ENCODE assay signal across 14 cellular contexts in the genomic region with DNA sequence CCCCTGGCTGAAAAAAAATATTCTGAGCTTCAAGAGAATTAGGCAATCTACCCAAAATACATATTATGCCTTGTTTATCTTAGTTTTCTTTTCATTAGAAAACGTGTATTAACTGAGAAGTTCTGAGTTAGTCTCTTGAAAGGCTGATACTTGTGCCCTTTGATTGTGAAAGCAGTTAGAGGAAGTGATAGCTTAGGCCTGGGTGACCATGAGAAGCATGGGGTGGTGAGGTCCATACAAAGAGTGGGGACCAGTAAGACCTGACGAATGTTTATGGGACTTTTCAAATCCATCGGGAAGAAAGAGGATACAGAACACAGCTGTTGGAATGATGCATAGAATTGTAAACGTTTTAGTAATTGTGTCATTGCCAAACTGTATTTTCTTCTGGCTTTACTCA.
DNase-seq lines count a peak whose midpoint lies in the region; ATAC-seq and TF ChIP-seq lines count a peak whose summit lies in the region.
"Had no signal": no experiment of that assay in that cellular context is flagged by ENCODE, and none has a peak within 500 bp of the region (broad histone marks: within the 10 kb centered on the region; RNA-seq: fewer than 3 reads in every experiment).

No MANE protein-coding gene starts in this region.

- H3K27ac Mint-ChIP-seq in WTC11: no peak overlapping the region
- H3K27ac Mint-ChIP-seq: HFFc6 had no signal

- H3K4me3 ChIP-seq in skeletal muscle cell (ENCODE audit: low read depth, low read length): no peak overlapping the region
- H3K4me3 ChIP-seq: SK-N-MC had no signal

- POLR2A ChIA-PET in WTC11 (lab: Charles Lee): no interaction called here

- H3K36me3 Mint-ChIP-seq in WTC11: no peaks in the 10 kb centered on the region

- TF ChIP-seq CTCF in WTC11 (IDR thresholded peaks at IDR 0.05): no peak

- no peaks in the 10 kb centered on the region for H3K27me3 Mint-ChIP-seq in WTC11 (ENCODE audit: low read depth)

- peak; percentile 14 for DNase-seq in skeletal muscle cell (ENCODE audit: low read depth)
- DNase-seq in NCI-H1105 (lab: John Stamatoyannopoulos, UW): no peak
- DNase-seq in WTC11 (ENCODE audit: low spot score): no peak
- DNase-seq in NCI-H446 (lab: John Stamatoyannopoulos, UW): no peak
- DNase-seq in NCI-H1694 treated with DMSO at 0.1 percent for 48 hours (lab: John Stamatoyannopoulos, UW): no peak
- DNase-seq: DND-41; HFFc6; midbrain; NCI-H1930; stimulated activated CD4-positive, alpha-beta T cell treated with anti-CD3 and anti-CD28 coated beads, Interleukin-15, amount 100 ng/mL, for 24 hours had no signal

- CTCF ChIA-PET in WTC11 (lab: Charles Lee): no interaction called here

- H3K4me1 Mint-ChIP-seq in WTC11: peaks cover 12% of the 10 kb centered on the region

- no peak overlapping the region for H3K4me3 Mint-ChIP-seq in WTC11
- H3K4me3 Mint-ChIP-seq: HFFc6 had no signal

- ATAC-seq in GM19035 (IDR thresholded peaks at IDR 0.05; ENCODE audit: unreplicated experiment): peak; percentile 84
- ATAC-seq in HG02588 (IDR thresholded peaks at IDR 0.05; ENCODE audit: unreplicated experiment): peak; percentile 78
- peak; percentile 62 for ATAC-seq in HG03457 (IDR thresholded peaks at IDR 0.05; ENCODE audit: unreplicated experiment)
- no peak for ATAC-seq in WTC11

- no peaks in the 10 kb centered on the region for H3K9me3 Mint-ChIP-seq in WTC11
- H3K9me3 Mint-ChIP-seq: HFFc6 had no signal

TF ChIP-seq in WTC11, 78 proteins besides CTCF, POLR2A, EP300 and RAD21 (continues in another document):
- TF ChIP-seq ESRRA (CRISPR knock-in tag; IDR thresholded peaks at IDR 0.05; ENCODE audit: borderline replicate concordance) (no peak), ZNF232 (CRISPR knock-in tag; IDR thresholded peaks at IDR 0.05) (no peak), SMAD4 (CRISPR knock-in tag; IDR thresholded peaks at IDR 0.05) (no peak), TEAD4 (CRISPR knock-in tag; IDR thresholded peaks at IDR 0.05) (no peak), GTF2I (CRISPR knock-in tag; conservative IDR thresholded peaks at IDR 0.05) (no peak), ATF1 (CRISPR knock-in tag; IDR thresholded peaks at IDR 0.05) (no peak)
- TF ChIP-seq, protein P1, sequence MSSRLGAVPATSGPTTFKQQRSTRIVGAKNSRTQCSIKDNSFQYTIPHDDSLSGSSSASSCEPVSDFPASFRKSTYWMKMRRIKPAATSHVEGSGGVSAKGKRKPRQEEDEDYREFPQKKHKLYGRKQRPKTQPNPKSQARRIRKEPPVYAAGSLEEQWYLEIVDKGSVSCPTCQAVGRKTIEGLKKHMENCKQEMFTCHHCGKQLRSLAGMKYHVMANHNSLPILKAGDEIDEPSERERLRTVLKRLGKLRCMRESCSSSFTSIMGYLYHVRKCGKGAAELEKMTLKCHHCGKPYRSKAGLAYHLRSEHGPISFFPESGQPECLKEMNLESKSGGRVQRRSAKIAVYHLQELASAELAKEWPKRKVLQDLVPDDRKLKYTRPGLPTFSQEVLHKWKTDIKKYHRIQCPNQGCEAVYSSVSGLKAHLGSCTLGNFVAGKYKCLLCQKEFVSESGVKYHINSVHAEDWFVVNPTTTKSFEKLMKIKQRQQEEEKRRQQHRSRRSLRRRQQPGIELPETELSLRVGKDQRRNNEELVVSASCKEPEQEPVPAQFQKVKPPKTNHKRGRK (CRISPR knock-in tag; IDR thresholded peaks at IDR 0.05; ENCODE audit: borderline replicate concordance): no peak
- TF ChIP-seq, protein P2, sequence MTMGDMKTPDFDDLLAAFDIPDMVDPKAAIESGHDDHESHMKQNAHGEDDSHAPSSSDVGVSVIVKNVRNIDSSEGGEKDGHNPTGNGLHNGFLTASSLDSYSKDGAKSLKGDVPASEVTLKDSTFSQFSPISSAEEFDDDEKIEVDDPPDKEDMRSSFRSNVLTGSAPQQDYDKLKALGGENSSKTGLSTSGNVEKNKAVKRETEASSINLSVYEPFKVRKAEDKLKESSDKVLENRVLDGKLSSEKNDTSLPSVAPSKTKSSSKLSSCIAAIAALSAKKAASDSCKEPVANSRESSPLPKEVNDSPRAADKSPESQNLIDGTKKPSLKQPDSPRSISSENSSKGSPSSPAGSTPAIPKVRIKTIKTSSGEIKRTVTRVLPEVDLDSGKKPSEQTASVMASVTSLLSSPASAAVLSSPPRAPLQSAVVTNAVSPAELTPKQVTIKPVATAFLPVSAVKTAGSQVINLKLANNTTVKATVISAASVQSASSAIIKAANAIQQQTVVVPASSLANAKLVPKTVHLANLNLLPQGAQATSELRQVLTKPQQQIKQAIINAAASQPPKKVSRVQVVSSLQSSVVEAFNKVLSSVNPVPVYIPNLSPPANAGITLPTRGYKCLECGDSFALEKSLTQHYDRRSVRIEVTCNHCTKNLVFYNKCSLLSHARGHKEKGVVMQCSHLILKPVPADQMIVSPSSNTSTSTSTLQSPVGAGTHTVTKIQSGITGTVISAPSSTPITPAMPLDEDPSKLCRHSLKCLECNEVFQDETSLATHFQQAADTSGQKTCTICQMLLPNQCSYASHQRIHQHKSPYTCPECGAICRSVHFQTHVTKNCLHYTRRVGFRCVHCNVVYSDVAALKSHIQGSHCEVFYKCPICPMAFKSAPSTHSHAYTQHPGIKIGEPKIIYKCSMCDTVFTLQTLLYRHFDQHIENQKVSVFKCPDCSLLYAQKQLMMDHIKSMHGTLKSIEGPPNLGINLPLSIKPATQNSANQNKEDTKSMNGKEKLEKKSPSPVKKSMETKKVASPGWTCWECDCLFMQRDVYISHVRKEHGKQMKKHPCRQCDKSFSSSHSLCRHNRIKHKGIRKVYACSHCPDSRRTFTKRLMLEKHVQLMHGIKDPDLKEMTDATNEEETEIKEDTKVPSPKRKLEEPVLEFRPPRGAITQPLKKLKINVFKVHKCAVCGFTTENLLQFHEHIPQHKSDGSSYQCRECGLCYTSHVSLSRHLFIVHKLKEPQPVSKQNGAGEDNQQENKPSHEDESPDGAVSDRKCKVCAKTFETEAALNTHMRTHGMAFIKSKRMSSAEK (CRISPR knock-in tag; IDR thresholded peaks at IDR 0.05; ENCODE audit: borderline replicate concordance): no peak
- TF ChIP-seq, protein P3, sequence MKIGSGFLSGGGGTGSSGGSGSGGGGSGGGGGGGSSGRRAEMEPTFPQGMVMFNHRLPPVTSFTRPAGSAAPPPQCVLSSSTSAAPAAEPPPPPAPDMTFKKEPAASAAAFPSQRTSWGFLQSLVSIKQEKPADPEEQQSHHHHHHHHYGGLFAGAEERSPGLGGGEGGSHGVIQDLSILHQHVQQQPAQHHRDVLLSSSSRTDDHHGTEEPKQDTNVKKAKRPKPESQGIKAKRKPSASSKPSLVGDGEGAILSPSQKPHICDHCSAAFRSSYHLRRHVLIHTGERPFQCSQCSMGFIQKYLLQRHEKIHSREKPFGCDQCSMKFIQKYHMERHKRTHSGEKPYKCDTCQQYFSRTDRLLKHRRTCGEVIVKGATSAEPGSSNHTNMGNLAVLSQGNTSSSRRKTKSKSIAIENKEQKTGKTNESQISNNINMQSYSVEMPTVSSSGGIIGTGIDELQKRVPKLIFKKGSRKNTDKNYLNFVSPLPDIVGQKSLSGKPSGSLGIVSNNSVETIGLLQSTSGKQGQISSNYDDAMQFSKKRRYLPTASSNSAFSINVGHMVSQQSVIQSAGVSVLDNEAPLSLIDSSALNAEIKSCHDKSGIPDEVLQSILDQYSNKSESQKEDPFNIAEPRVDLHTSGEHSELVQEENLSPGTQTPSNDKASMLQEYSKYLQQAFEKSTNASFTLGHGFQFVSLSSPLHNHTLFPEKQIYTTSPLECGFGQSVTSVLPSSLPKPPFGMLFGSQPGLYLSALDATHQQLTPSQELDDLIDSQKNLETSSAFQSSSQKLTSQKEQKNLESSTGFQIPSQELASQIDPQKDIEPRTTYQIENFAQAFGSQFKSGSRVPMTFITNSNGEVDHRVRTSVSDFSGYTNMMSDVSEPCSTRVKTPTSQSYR (CRISPR knock-in tag; IDR thresholded peaks at IDR 0.05): no peak
- TF ChIP-seq, protein P4, sequence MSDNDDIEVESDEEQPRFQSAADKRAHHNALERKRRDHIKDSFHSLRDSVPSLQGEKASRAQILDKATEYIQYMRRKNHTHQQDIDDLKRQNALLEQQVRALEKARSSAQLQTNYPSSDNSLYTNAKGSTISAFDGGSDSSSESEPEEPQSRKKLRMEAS (CRISPR knock-in tag; IDR thresholded peaks at IDR 0.05): no peak
- TF ChIP-seq, protein P5, sequence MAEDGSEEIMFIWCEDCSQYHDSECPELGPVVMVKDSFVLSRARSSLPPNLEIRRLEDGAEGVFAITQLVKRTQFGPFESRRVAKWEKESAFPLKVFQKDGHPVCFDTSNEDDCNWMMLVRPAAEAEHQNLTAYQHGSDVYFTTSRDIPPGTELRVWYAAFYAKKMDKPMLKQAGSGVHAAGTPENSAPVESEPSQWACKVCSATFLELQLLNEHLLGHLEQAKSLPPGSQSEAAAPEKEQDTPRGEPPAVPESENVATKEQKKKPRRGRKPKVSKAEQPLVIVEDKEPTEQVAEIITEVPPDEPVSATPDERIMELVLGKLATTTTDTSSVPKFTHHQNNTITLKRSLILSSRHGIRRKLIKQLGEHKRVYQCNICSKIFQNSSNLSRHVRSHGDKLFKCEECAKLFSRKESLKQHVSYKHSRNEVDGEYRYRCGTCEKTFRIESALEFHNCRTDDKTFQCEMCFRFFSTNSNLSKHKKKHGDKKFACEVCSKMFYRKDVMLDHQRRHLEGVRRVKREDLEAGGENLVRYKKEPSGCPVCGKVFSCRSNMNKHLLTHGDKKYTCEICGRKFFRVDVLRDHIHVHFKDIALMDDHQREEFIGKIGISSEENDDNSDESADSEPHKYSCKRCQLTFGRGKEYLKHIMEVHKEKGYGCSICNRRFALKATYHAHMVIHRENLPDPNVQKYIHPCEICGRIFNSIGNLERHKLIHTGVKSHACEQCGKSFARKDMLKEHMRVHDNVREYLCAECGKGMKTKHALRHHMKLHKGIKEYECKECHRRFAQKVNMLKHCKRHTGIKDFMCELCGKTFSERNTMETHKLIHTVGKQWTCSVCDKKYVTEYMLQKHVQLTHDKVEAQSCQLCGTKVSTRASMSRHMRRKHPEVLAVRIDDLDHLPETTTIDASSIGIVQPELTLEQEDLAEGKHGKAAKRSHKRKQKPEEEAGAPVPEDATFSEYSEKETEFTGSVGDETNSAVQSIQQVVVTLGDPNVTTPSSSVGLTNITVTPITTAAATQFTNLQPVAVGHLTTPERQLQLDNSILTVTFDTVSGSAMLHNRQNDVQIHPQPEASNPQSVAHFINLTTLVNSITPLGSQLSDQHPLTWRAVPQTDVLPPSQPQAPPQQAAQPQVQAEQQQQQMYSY (CRISPR knock-in tag; IDR thresholded peaks at IDR 0.05): no peak
